ENCODE assay signal across 8 cellular contexts in genomic region chr15:84911879-84912660, GRCh38. TPM values are rescaled to one million over a fixed set of nuclear protein-coding genes. Genes with fewer than 3 reads are reported as not detected.
DNase-seq lines count a peak whose midpoint lies in the region; ATAC-seq, FAIRE-seq and TF ChIP-seq lines count a peak whose summit lies in the region.

No MANE protein-coding gene starts in this region.

- H3K9me3 Mint-ChIP-seq in mesothelial cell of epicardium, result no peaks in the 10 kb centered on the region
- H3K9me3 Mint-ChIP-seq in activated CD4-positive, alpha-beta T cell treated with anti-CD3 and anti-CD28 coated beads, Interleukin-2, amount 10 ng/mL, durations not matched to agents 7 days and 5 days, result no peaks in the 10 kb centered on the region

- H3K4me2 ChIP-seq in endothelial cell of umbilical vein (ENCODE audit: insufficient read depth, low read length), result peak overlapping the region; percentile 89

- TF ChIP-seq POLR2A in endothelial cell of umbilical vein (IDR thresholded peaks at IDR 0.05; ENCODE audit: low read depth, low read length) (peak; percentile 66), uterus (IDR thresholded peaks at IDR 0.05) (no peak)

- H3K4me3 ChIP-seq in MG63 (no peak overlapping the region), endothelial cell of umbilical vein (replicated peaks in 1 of 3; ENCODE audit: insufficient read depth in 1 of 3, low read depth in 1 of 3, low read length in 3 of 3) (no peak overlapping the region), uterus (no peak overlapping the region)

- TF ChIP-seq CTCF in endothelial cell of umbilical vein (IDR thresholded peaks at IDR 0.05; ENCODE audit: extremely low read depth in 1 of 2, insufficient read depth in 1 of 2, low read depth in 1 of 2, low read length in 2 of 2) (no peak), mesothelial cell of epicardium (IDR thresholded peaks at IDR 0.05; ENCODE audit: unreplicated experiment) (no peak), uterus (IDR thresholded peaks at IDR 0.05) (peak in 1 of 4 experiments; percentile 4), D721Med (IDR thresholded peaks at IDR 0.05; ENCODE audit: insufficient read depth, missing control alignments) (no peak)

- no peaks in the 10 kb centered on the region for H3K36me3 Mint-ChIP-seq in mesothelial cell of epicardium
- peaks cover 2% of the 10 kb centered on the region for H3K36me3 Mint-ChIP-seq in activated CD4-positive, alpha-beta T cell treated with anti-CD3 and anti-CD28 coated beads, Interleukin-2, amount 10 ng/mL, durations not matched to agents 7 days and 5 days (ENCODE audit: low read depth)

- no peaks in the 10 kb centered on the region for H3K79me2 ChIP-seq in endothelial cell of umbilical vein (ENCODE audit: control insufficient read depth, insufficient read depth, low read length)

- H3K4me1 ChIP-seq in endothelial cell of umbilical vein (ENCODE audit: control insufficient read depth, extremely low read depth, insufficient read depth, low read length) (peaks cover 34% of the 10 kb centered on the region), uterus (peaks cover 8 to 17% of the 10 kb centered on the region in 2 donors)

- dilution Hi-C loops in endothelial cell of umbilical vein (cut with MboI; ENCODE audit: extremely low pct_ligation_motif_present, low sequenced_read_pairs), result no loop called here

- H3K36me3 ChIP-seq in MG63 (no peaks in the 10 kb centered on the region), endothelial cell of umbilical vein (ENCODE audit: control insufficient read depth in 2 of 2, extremely low read depth in 1 of 2, insufficient read depth in 2 of 2, low read length in 2 of 2) (no peaks in the 10 kb centered on the region), uterus (no peaks in the 10 kb centered on the region)

- POLR2A ChIA-PET in endothelial cell of umbilical vein (lab: Charles Lee), result interaction anchor here (0.6 to 1.1 kb wide), 5 partner anchors 16 to 341 kb away, joined by 3 to 9 read pairs (median 5); no protein-coding TSS in a partner anchor
- POLR2A ChIA-PET in activated CD4-positive, alpha-beta T cell treated with anti-CD3 and anti-CD28 coated beads, Interleukin-2, amount 10 ng/mL, durations not matched to agents 7 days and 5 days (lab: Charles Lee), result no interaction called here

- CTCF ChIA-PET in endothelial cell of umbilical vein (lab: Charles Lee), result interaction anchor here (0.8 to 1.9 kb wide), 13 partner anchors 8 to 341 kb away, joined by 3 to 38 read pairs (median 5); partner anchors contain the start of genes NMB and WDR73
- CTCF ChIA-PET in activated CD4-positive, alpha-beta T cell treated with anti-CD3 and anti-CD28 coated beads, Interleukin-2, amount 10 ng/mL, durations not matched to agents 7 days and 5 days (lab: Charles Lee), result interaction anchor here (1.0 to 1.6 kb wide), 4 partner anchors 8 to 48 kb away, joined by 3 to 5 read pairs (median 3); no protein-coding TSS in a partner anchor

- BruUV-seq in endothelial cell of umbilical vein (replicated peaks; lab: Mats Ljungman, UMichigan), result TSS peak; percentile 91

- H3K27ac ChIP-seq in endothelial cell of umbilical vein (ENCODE audit: insufficient read depth, low read depth, low read length) (peak overlapping the region; percentile 99), uterus (peak overlapping the region; percentile 86 to 95)

- no peaks in the 10 kb centered on the region for H3K27me3 ChIP-seq in MG63
- H3K27me3 ChIP-seq in endothelial cell of umbilical vein (ENCODE audit: control insufficient read depth in 2 of 2, insufficient read depth in 2 of 2, low read length in 2 of 2), result no peaks in the 10 kb centered on the region
- H3K27me3 ChIP-seq in uterus, result no peaks in the 10 kb centered on the region

- peaks cover 26% of the 10 kb centered on the region for H3K4me1 Mint-ChIP-seq in mesothelial cell of epicardium
- peaks cover 19% of the 10 kb centered on the region for H3K4me1 Mint-ChIP-seq in activated CD4-positive, alpha-beta T cell treated with anti-CD3 and anti-CD28 coated beads, Interleukin-2, amount 10 ng/mL, durations not matched to agents 7 days and 5 days

- intact Hi-C loops in endothelial cell of umbilical vein (cut with micrococcal nuclease) (loop anchor here (1.0 to 5.0 kb wide), 5 partner anchors 35 to 196 kb away; partner anchors contain the start of genes PDE8A and SEC11A), uterus (cut with DNase I; ENCODE audit: low total_unique reads) (no loop called here)

- H4K20me1 ChIP-seq in endothelial cell of umbilical vein (replicated peaks; ENCODE audit: control insufficient read depth, extremely low read depth, insufficient read depth, low read length), result no peaks in the 10 kb centered on the region

- H3K9me1 ChIP-seq in endothelial cell of umbilical vein (replicated peaks; ENCODE audit: control insufficient read depth, extremely low read depth, insufficient read depth, low read length), result no peaks in the 10 kb centered on the region

- peak overlapping the region; percentile 85 for H3K9ac ChIP-seq in endothelial cell of umbilical vein (replicated peaks; ENCODE audit: extremely low read depth, insufficient read depth, low read length)

- FAIRE-seq in endothelial cell of umbilical vein (lab: Jason Lieb, UNC) (peak; percentile 99), D721Med (lab: Jason Lieb, UNC) (no peak)

- peak overlapping the region; percentile 85 for H2AFZ ChIP-seq in endothelial cell of umbilical vein (ENCODE audit: low read depth, low read length)

- H3K27ac Mint-ChIP-seq in mesothelial cell of epicardium, result peak overlapping the region; percentile 90
- H3K27ac Mint-ChIP-seq in activated CD4-positive, alpha-beta T cell treated with anti-CD3 and anti-CD28 coated beads, Interleukin-2, amount 10 ng/mL, durations not matched to agents 7 days and 5 days, result no peak overlapping the region

- H3K27me3 Mint-ChIP-seq in mesothelial cell of epicardium (ENCODE audit: low read depth), result no peaks in the 10 kb centered on the region
- H3K27me3 Mint-ChIP-seq in activated CD4-positive, alpha-beta T cell treated with anti-CD3 and anti-CD28 coated beads, Interleukin-2, amount 10 ng/mL, durations not matched to agents 7 days and 5 days, result no peaks in the 10 kb centered on the region

- H3K4me3 Mint-ChIP-seq in mesothelial cell of epicardium, result no peak overlapping the region
- H3K4me3 Mint-ChIP-seq in activated CD4-positive, alpha-beta T cell treated with anti-CD3 and anti-CD28 coated beads, Interleukin-2, amount 10 ng/mL, durations not matched to agents 7 days and 5 days, result no peak overlapping the region

- DNase-seq in MG63 (peak; percentile 99), endothelial cell of umbilical vein (ENCODE audit: low read depth, low spot score) (peak; percentile 99), mesothelial cell of epicardium (ENCODE audit: low spot score in 2 of 2, unreplicated experiment in 2 of 2) (no peak), uterus (peak; percentile 95 to 97), D721Med (ENCODE audit: insufficient read length, low spot score) (no peak)
- DNase-seq in activated CD4-positive, alpha-beta T cell treated with anti-CD3 and anti-CD28 coated beads, Interleukin-2, amount 10 ng/mL, durations not matched to agents 7 days and 5 days, result no peak

- no peak for ATAC-seq in GM19351 (IDR thresholded peaks at IDR 0.05; ENCODE audit: unreplicated experiment)
- no peak for ATAC-seq in GM19023 (IDR thresholded peaks at IDR 0.05; ENCODE audit: unreplicated experiment)

- H3K9me3 ChIP-seq in MG63, result no peaks in the 10 kb centered on the region
- no peaks in the 10 kb centered on the region for H3K9me3 ChIP-seq in endothelial cell of umbilical vein (replicated peaks; ENCODE audit: control insufficient read depth, insufficient read depth, low read length)
- H3K9me3 ChIP-seq in uterus, result no peaks in the 10 kb centered on the region

TF ChIP-seq in endothelial cell of umbilical vein, 7 proteins besides CTCF, POLR2A, EP300 and RAD21:
- TF ChIP-seq JUN (IDR thresholded peaks at IDR 0.05; ENCODE audit: borderline replicate concordance, insufficient read depth, insufficient read length, low read depth) (peak; percentile 81), MAX (IDR thresholded peaks at IDR 0.05; ENCODE audit: insufficient read depth, insufficient read length) (no peak), FOS (IDR thresholded peaks at IDR 0.05; ENCODE audit: borderline replicate concordance, insufficient read depth, low read length) (peak; percentile 88), POLR2AphosphoS5 (IDR thresholded peaks at IDR 0.05; ENCODE audit: insufficient read depth, low read depth, low read length) (peak; percentile 66), GATA2 (IDR thresholded peaks at IDR 0.05; ENCODE audit: insufficient read depth, insufficient read length, low read depth, low read length) (no peak), MYC (IDR thresholded peaks at IDR 0.05; ENCODE audit: low read depth, low read length) (no peak), EZH2 (IDR thresholded peaks at IDR 0.05; ENCODE audit: borderline replicate concordance, low read depth, low read length, severe bottlenecking) (no peak)

RNA-seq across cellular contexts. Expression of gene SLC28A1, which starts 27.6 kb away (rescaled TPM):
- total RNA-seq in MG63 (2014; rRNA removed; shearing (Covaris generic); ENCODE audit: low replicate concordance), result not detected in 2 replicates
- not detected in 2 replicates for total RNA-seq in endothelial cell of umbilical vein
- not detected in 2 replicates for polyA plus RNA-seq in endothelial cell of umbilical vein
- not detected in 2 replicates for polyA plus RNA-seq in endothelial cell of umbilical vein (2011; cell fraction: cytosol; rRNA removed)
- not detected in 2 replicates for polyA plus RNA-seq in endothelial cell of umbilical vein (2011; cell fraction: nucleus; rRNA removed)
- polyA plus RNA-seq in endothelial cell of umbilical vein (2012), result not detected in 2 replicates
- not detected in 2 replicates for polyA minus RNA-seq in endothelial cell of umbilical vein
- not detected for polyA minus RNA-seq in endothelial cell of umbilical vein (2011; cell fraction: cytosol; rRNA and poly(A)+ RNA removed)
- polyA minus RNA-seq in endothelial cell of umbilical vein (2011; cell fraction: nucleus; rRNA and poly(A)+ RNA removed), result not detected in 2 replicates
- 0.16 to 0.24 TPM (median 0.20 TPM) in 3 replicates for total RNA-seq in mesothelial cell of epicardium
- total RNA-seq in uterus, result under 1 TPM in 2 of 4 donors, not detected in 2; 0.21 to 0.43 TPM
- not detected for total RNA-seq in activated CD4-positive, alpha-beta T cell treated with anti-CD3 and anti-CD28 coated beads, Interleukin-2, amount 10 ng/mL, durations not matched to agents 7 days and 5 days

Comparison
In these comparisons a context has a peak if more than half of its experiments do, and no peak if none do; other contexts are left out.
1. DNase-seq: peak in MG63 (single experiment), endothelial cell of umbilical vein (single experiment) and uterus (2 of 2); none in mesothelial cell of epicardium (0 of 2), D721Med (single experiment) and activated CD4-positive, alpha-beta T cell treated with anti-CD3 and anti-CD28 coated beads, Interleukin-2, amount 10 ng/mL, durations not matched to agents 7 days and 5 days (single experiment).